ENCODE assay signal across 10 cellular contexts in the genomic region with DNA sequence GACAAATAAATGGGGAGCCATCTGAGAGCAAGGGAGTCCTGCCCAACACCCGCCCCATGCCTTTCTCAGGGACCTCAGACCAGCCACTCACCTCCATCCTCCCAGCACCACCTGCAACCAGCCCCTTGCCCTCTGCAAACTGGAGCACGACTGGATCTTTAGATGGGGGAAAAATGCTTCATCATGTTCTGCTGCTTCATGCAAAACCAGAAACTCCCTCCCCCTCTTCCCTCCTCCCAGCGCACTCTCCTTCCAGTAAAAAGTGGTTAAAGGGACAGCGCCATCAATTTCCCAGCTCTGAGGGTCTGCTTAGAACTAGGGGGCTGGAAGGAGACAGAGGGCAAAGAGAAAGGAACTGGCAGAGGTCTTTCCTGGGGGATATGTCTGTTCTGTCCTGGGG. TPM values are rescaled to one million over a fixed set of nuclear protein-coding genes. Genes with fewer than 3 reads are reported as not detected.
DNase-seq lines count a peak whose midpoint lies in the region; ATAC-seq and TF ChIP-seq lines count a peak whose summit lies in the region.
"Had no signal": no experiment of that assay in that cellular context is flagged by ENCODE, and none has a peak within 500 bp of the region (broad histone marks: within the 10 kb centered on the region; RNA-seq: fewer than 3 reads in every experiment).

No MANE protein-coding gene starts in this region.

- H3K27ac ChIP-seq in DND-41 (ENCODE audit: low read length) (no peak overlapping the region), ectodermal cell (ENCODE audit: insufficient read depth, low read depth, low read length, poor library complexity, severe bottlenecking) (no peak overlapping the region)
- H3K27ac ChIP-seq: skin epidermis had no signal

- no peak overlapping the region for H2AFZ ChIP-seq in DND-41 (ENCODE audit: low read depth, low read length)

- H3K9ac ChIP-seq in DND-41 (ENCODE audit: low read depth, low read length) = no peak overlapping the region

- no peak for TF ChIP-seq CTCF in DND-41 (IDR thresholded peaks at IDR 0.05; ENCODE audit: borderline replicate concordance, extremely low read depth, low read length, poor library complexity, severe bottlenecking)

- H3K4me1 ChIP-seq in DND-41 (ENCODE audit: insufficient read depth, low read length) (peaks cover 12% of the 10 kb centered on the region; the same call in 1 of the 2 replicates), ectodermal cell (ENCODE audit: control insufficient read depth, insufficient read depth, low read length) (peaks cover 23% of the 10 kb centered on the region)

- peak; percentile 31; the same call in 2 of the 3 replicates for ATAC-seq in DND-41 (ENCODE audit: insufficient read depth, low read depth)
- no peak for ATAC-seq in GM19395 (IDR thresholded peaks at IDR 0.05; ENCODE audit: unreplicated experiment)
- no peak for ATAC-seq in GM18520 (IDR thresholded peaks at IDR 0.05; ENCODE audit: unreplicated experiment)

- no peaks in the 10 kb centered on the region for H3K79me2 ChIP-seq in DND-41 (ENCODE audit: insufficient read depth, low read length)

- H3K4me2 ChIP-seq in DND-41 (ENCODE audit: insufficient read depth, low read length) = peak overlapping the region; percentile 46

- H3K27me3 ChIP-seq in DND-41 (ENCODE audit: insufficient read depth, low read length, poor library complexity) (no peaks in the 10 kb centered on the region), ectodermal cell (ENCODE audit: control insufficient read depth, insufficient read depth, low read length, poor library complexity, severe bottlenecking) (peaks cover 66% of the 10 kb centered on the region)

- DNase-seq in Ammon's horn (ENCODE audit: low spot score) (peak; percentile 42), DND-41 (peak; percentile 23), NCI-H510A (lab: John Stamatoyannopoulos, UW) (peak; percentile 34), pons (ENCODE audit: low spot score) (no peak), NCI-H524 treated with DMSO at 0.1 percent for 48 hours (lab: John Stamatoyannopoulos, UW) (no peak)

- no peaks in the 10 kb centered on the region for H3K9me3 ChIP-seq in DND-41 (ENCODE audit: insufficient read depth, low read length, severe bottlenecking)
- no peaks in the 10 kb centered on the region for H3K9me3 ChIP-seq in ectodermal cell (ENCODE audit: control insufficient read depth, low read length)

- 21 to 24% methylated on average over 3 to 4 of the region's 4 CpGs for WGBS in ectodermal cell, 2 experiments

- peaks cover 13% of the 10 kb centered on the region for H4K20me1 ChIP-seq in DND-41 (ENCODE audit: insufficient read depth, low read length)

- H3K36me3 ChIP-seq in DND-41 (ENCODE audit: insufficient read depth, low read length) (no peaks in the 10 kb centered on the region), ectodermal cell (ENCODE audit: control insufficient read depth, insufficient read depth, low read length) (no peaks in the 10 kb centered on the region)

- H3K4me3 ChIP-seq in DND-41 (ENCODE audit: low read depth in 1 of 2, low read length in 2 of 2) = no peak overlapping the region
- peak overlapping the region; percentile 13 for H3K4me3 ChIP-seq in ectodermal cell (ENCODE audit: insufficient read depth, low read depth, low read length)
- H3K4me3 ChIP-seq: skin epidermis had no signal

RNA-seq across cellular contexts. Expression of gene NEFH, which starts 2.1 kb away (rescaled TPM):
- polyA plus RNA-seq in ectodermal cell (2013, experiment 1 of 4) = 1.2 TPM
- polyA plus RNA-seq in ectodermal cell (2013, experiment 2 of 4) = 1.3 TPM
- 1.7 TPM for polyA plus RNA-seq in ectodermal cell (2013, experiment 3 of 4)
- 1.8 TPM for polyA plus RNA-seq in ectodermal cell (2013, experiment 4 of 4)

RNA-seq across cellular contexts. Expression of gene RFPL1, which starts 39.5 kb away (rescaled TPM):
- polyA plus RNA-seq in ectodermal cell (2013, experiment 1 of 4) = not detected
- not detected for polyA plus RNA-seq in ectodermal cell (2013, experiment 2 of 4)
- not detected for polyA plus RNA-seq in ectodermal cell (2013, experiment 3 of 4)
- not detected for polyA plus RNA-seq in ectodermal cell (2013, experiment 4 of 4)
- polyA plus RNA-seq: CD8-positive, alpha-beta memory T cell had no signal

Comparison
In these comparisons a context has a peak if more than half of its experiments do, and no peak if none do; other contexts are left out.
1. DNase-seq: peak in Ammon's horn (single experiment), DND-41 (single experiment) and NCI-H510A (single experiment); none in pons (single experiment) and NCI-H524 treated with DMSO at 0.1 percent for 48 hours (single experiment).